Comparison of ENCODE assay signal across 18 cellular contexts in the genomic region with DNA sequence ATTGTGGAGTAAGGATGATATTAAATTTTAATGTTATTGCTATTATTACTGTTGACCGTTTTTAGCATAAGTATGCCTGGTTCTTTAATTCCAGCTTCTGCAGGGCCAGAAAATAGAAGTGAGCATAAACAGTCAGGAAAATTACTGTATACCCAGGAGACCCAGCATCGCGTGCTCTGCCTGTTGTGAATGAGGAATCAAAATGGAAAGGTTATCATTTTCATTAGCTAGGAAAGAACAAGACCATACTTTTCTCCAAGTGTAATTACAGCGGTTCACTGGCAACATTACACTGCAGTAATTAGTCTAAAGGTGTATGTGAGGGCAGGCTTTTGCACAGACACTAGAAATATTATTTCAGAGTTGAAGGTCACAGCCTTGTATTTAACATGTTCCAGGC.
DNase-seq lines count a peak whose midpoint lies in the region; ATAC-seq, FAIRE-seq and TF ChIP-seq lines count a peak whose summit lies in the region.
"Had no signal": no experiment of that assay in that cellular context is flagged by ENCODE, and none has a peak within 500 bp of the region (broad histone marks: within the 10 kb centered on the region; RNA-seq: fewer than 3 reads in every experiment).

No MANE protein-coding gene starts in this region.

- peak; percentile 81 for FAIRE-seq in GM12891 (lab: Jason Lieb, UNC)

- ATAC-seq in GM18873 (IDR thresholded peaks at IDR 0.05; ENCODE audit: low FRiP score, unreplicated experiment), result no peak

- H3K27me3 ChIP-seq in neural cell (ENCODE audit: insufficient read depth, low read depth, low read length), result no peaks in the 10 kb centered on the region
- H3K27me3 ChIP-seq: sigmoid colon, stomach had no signal

- in situ Hi-C loops in SK-MEL-5 (cut with HindIII; ENCODE audit: low pct_unique_long_range_greater_than_20kb, low sequenced_read_pairs), result no loop called here

- DNase-seq in GM12891 (ENCODE audit: insufficient read length, low spot score) (no peak), NCI-H2081 (lab: John Stamatoyannopoulos, UW) (peak; percentile 70 to 95), SK-MEL-5 (ENCODE audit: low read depth, low spot score) (peak; percentile 48), middle frontal gyrus (ENCODE audit: extremely low spot score, low spot score) (no peak)
- DNase-seq in activated effector memory CD4-positive, alpha-beta T cell treated with anti-CD3 and anti-CD28 coated beads, Interleukin-2, amount 50 U/mL, for 16 hours, result no peak
- DNase-seq: activated CD4-positive, alpha-beta T cell treated with anti-CD3 and anti-CD28 coated beads, Interleukin-2, amount 50 U/mL, for 4 hours; activated naive CD4-positive, alpha-beta T cell treated with anti-CD3 and anti-CD28 coated beads for 36 hours; aorta; Caco-2; effector CD4-positive, alpha-beta T cell; hippocampal formation; NK-92 treated with Interleukin-12 subunit alpha and Interleukin-12 subunit beta, amount 100 ng/mL, for 24 hours; RPMI8226; sigmoid colon; stomach had no signal

- peak; percentile 19 for TF ChIP-seq RAD21 in neural cell (conservative IDR thresholded peaks at IDR 0.05)

- H3K4me3 ChIP-seq in neural cell (ENCODE audit: low read length), result peak overlapping the region; percentile 26
- H3K4me3 ChIP-seq: sigmoid colon had no signal

- H3F3A ChIP-seq in neural cell (ENCODE audit: insufficient read depth, low read length, poor library complexity, severe bottlenecking), result peaks cover 5% of the 10 kb centered on the region

- H4K20me1 ChIP-seq in neural cell (ENCODE audit: insufficient read depth), result no peaks in the 10 kb centered on the region

- no peaks in the 10 kb centered on the region for H3K9me3 ChIP-seq in neural cell (ENCODE audit: low read length)
- H3K9me3 ChIP-seq: Caco-2, sigmoid colon, stomach had no signal

- no peak overlapping the region for H3K4me2 ChIP-seq in neural cell (ENCODE audit: low read length)

- TF ChIP-seq POLR2A in GM12891 (IDR thresholded peaks at IDR 0.05; ENCODE audit: low read depth, low read length), result no peak

- no peak overlapping the region for H3K9ac ChIP-seq in neural cell (ENCODE audit: low read length)
- H3K9ac ChIP-seq: parathyroid adenoma had no signal

- no peak for TF ChIP-seq CTCF in neural cell (IDR thresholded peaks at IDR 0.05; ENCODE audit: poor library complexity, severe bottlenecking)

- peak overlapping the region; percentile 69 for H3K27ac ChIP-seq in neural cell (ENCODE audit: low read length)
- H3K27ac ChIP-seq: parathyroid adenoma, sigmoid colon had no signal

- no peaks in the 10 kb centered on the region for H3K9me2 ChIP-seq in neural cell (ENCODE audit: insufficient read depth, low read length)

- peak; percentile 71 for TF ChIP-seq EP300 in neural cell (conservative IDR thresholded peaks at IDR 0.05; ENCODE audit: poor library complexity, severe bottlenecking)

- H2AFZ ChIP-seq in neural cell (ENCODE audit: low read depth, low read length), result no peak overlapping the region
- H2AFZ ChIP-seq: parathyroid adenoma had no signal

- H3K79me2 ChIP-seq in neural cell (replicated peaks; ENCODE audit: insufficient read depth, low read length), result no peaks in the 10 kb centered on the region
- H3K79me2 ChIP-seq: parathyroid adenoma had no signal

- H3K36me3 ChIP-seq in neural cell (ENCODE audit: insufficient read depth, low read length), result no peaks in the 10 kb centered on the region
- H3K36me3 ChIP-seq: sigmoid colon, stomach had no signal

TF ChIP-seq in GM12891, 5 proteins besides CTCF, POLR2A, EP300 and RAD21:
- TF ChIP-seq POU2F2 (IDR thresholded peaks at IDR 0.05; ENCODE audit: low read depth, low read length) (no peak), SPI1 (IDR thresholded peaks at IDR 0.05; ENCODE audit: low read depth, low read length) (no peak), TAF1 (IDR thresholded peaks at IDR 0.05; ENCODE audit: low read depth, low read length) (no peak)

TF ChIP-seq in neural cell, 6 proteins besides CTCF, POLR2A, EP300 and RAD21:
- TF ChIP-seq EZH2 (IDR thresholded peaks at IDR 0.05; ENCODE audit: borderline replicate concordance, insufficient read depth, low read length, poor library complexity, severe bottlenecking), result no peak
- TF ChIP-seq POLR2AphosphoS5 (IDR thresholded peaks at IDR 0.05), result peak; percentile 72

Comparison
In these comparisons a context has a peak if more than half of its experiments do, and no peak if none do; other contexts are left out.
1. DNase-seq: peak in NCI-H2081 (2 of 2) and SK-MEL-5 (single experiment); none in GM12891 (single experiment), middle frontal gyrus (single experiment) and activated effector memory CD4-positive, alpha-beta T cell treated with anti-CD3 and anti-CD28 coated beads, Interleukin-2, amount 50 U/mL, for 16 hours (single experiment).